Comparison of ENCODE assay signal across 9 cellular contexts in genomic region chr3:158794936-158795518, GRCh38. TPM values are rescaled to one million over a fixed set of nuclear protein-coding genes. Genes with fewer than 3 reads are reported as not detected.
DNase-seq lines count a peak whose midpoint lies in the region; ATAC-seq, FAIRE-seq and TF ChIP-seq lines count a peak whose summit lies in the region.
"Had no signal": no experiment of that assay in that cellular context is flagged by ENCODE, and none has a peak within 500 bp of the region (broad histone marks: within the 10 kb centered on the region; RNA-seq: fewer than 3 reads in every experiment).

No MANE protein-coding gene starts in this region.

- H3K4me1 Mint-ChIP-seq in chondrocyte (ENCODE audit: low read depth) (peaks cover 21% of the 10 kb centered on the region), neural progenitor cell (peaks cover 3% of the 10 kb centered on the region)

- no peaks in the 10 kb centered on the region for H3K79me2 ChIP-seq in neural progenitor cell (ENCODE audit: low read depth)

- TF ChIP-seq CTCF in heart left ventricle (IDR thresholded peaks at IDR 0.05) (peak in 11 of 12 donors; percentile 16 to 58 (median 42)), chondrocyte (IDR thresholded peaks at IDR 0.05) (peak; percentile 76), neural progenitor cell (IDR thresholded peaks at IDR 0.05) (peak; percentile 65)

- no peaks in the 10 kb centered on the region for H3K36me3 ChIP-seq in heart left ventricle
- H3K36me3 ChIP-seq in neural progenitor cell, result no peaks in the 10 kb centered on the region

- H3K4me3 ChIP-seq in heart left ventricle (no peak overlapping the region), neural progenitor cell (no peak overlapping the region)

- no peak for ATAC-seq in heart left ventricle
- no peak for ATAC-seq in left ventricle myocardium superior
- ATAC-seq in HG02938 (IDR thresholded peaks at IDR 0.05; ENCODE audit: unreplicated experiment), result peak; percentile 69

- H3K27me3 ChIP-seq in heart left ventricle, result no peaks in the 10 kb centered on the region
- H3K27me3 ChIP-seq in neural progenitor cell, result peaks cover 54% of the 10 kb centered on the region

- H3K4me1 ChIP-seq in heart left ventricle (peaks cover 0 to 10% (median 0%) of the 10 kb centered on the region in 12 donors), neural progenitor cell (no peaks in the 10 kb centered on the region)

- H3K27ac Mint-ChIP-seq in chondrocyte (ENCODE audit: unreplicated experiment) (no peak overlapping the region), neural progenitor cell (no peak overlapping the region)
- H3K27ac Mint-ChIP-seq: activated naive CD4-positive, alpha-beta T cell treated with anti-CD3 and anti-CD28 coated beads, Interleukin-2, amount 50 U/mL, for 24 hours had no signal

- no peak overlapping the region for H3K9ac ChIP-seq in neural progenitor cell

- no peaks in the 10 kb centered on the region for H3K36me3 Mint-ChIP-seq in chondrocyte (ENCODE audit: low read depth)
- no peaks in the 10 kb centered on the region for H3K36me3 Mint-ChIP-seq in neural progenitor cell
- H3K36me3 Mint-ChIP-seq: activated naive CD4-positive, alpha-beta T cell treated with anti-CD3 and anti-CD28 coated beads, Interleukin-2, amount 50 U/mL, for 24 hours had no signal

- H3K27me3 Mint-ChIP-seq in chondrocyte (ENCODE audit: low read depth), result peaks cover 3% of the 10 kb centered on the region
- H3K27me3 Mint-ChIP-seq in neural progenitor cell (ENCODE audit: insufficient read depth, low read depth), result peaks cover 12% of the 10 kb centered on the region
- H3K27me3 Mint-ChIP-seq: activated naive CD4-positive, alpha-beta T cell treated with anti-CD3 and anti-CD28 coated beads, Interleukin-2, amount 50 U/mL, for 24 hours had no signal

- H3K27ac ChIP-seq in heart left ventricle (no peak overlapping the region), neural progenitor cell (no peak overlapping the region)

- H3F3A ChIP-seq in neural progenitor cell (ENCODE audit: low read depth), result no peaks in the 10 kb centered on the region

- 74 to 80% (median 77%) methylated on average over 5 of the region's 5 CpGs for WGBS in heart left ventricle, 4 donors

- no peaks in the 10 kb centered on the region for H4K20me1 ChIP-seq in neural progenitor cell (ENCODE audit: low read depth)

- DNase-seq in heart left ventricle (no peak), left ventricle myocardium superior (no peak), NCI-H82 (lab: John Stamatoyannopoulos, UW) (peak; percentile 73), chondrocyte (ENCODE audit: low spot score) (no peak), neural progenitor cell (ENCODE audit: low spot score) (peak; percentile 37), urothelium cell line (ENCODE audit: low spot score) (no peak)
- no peak for DNase-seq in activated T-cell treated with anti-CD3 and anti-CD28 coated beads, Interleukin-2, amount 50 U/mL, for 48 hours

- FAIRE-seq in urothelium cell line (lab: Jason Lieb, UNC), result no peak

- H3K4me3 Mint-ChIP-seq in chondrocyte (ENCODE audit: unreplicated experiment) (no peak overlapping the region), neural progenitor cell (no peak overlapping the region)
- H3K4me3 Mint-ChIP-seq: activated naive CD4-positive, alpha-beta T cell treated with anti-CD3 and anti-CD28 coated beads, Interleukin-2, amount 50 U/mL, for 24 hours had no signal

- H3K9me3 ChIP-seq in heart left ventricle, result peaks cover 0 to 8% (median 0%) of the 10 kb centered on the region in 12 donors
- no peaks in the 10 kb centered on the region for H3K9me3 ChIP-seq in neural progenitor cell (ENCODE audit: low read depth)

- H3K4me2 ChIP-seq in neural progenitor cell, result no peak overlapping the region

- H2AFZ ChIP-seq in neural progenitor cell (replicated peaks), result no peak overlapping the region

- peaks cover 7% of the 10 kb centered on the region for H3K9me3 Mint-ChIP-seq in chondrocyte (ENCODE audit: low read depth)
- no peaks in the 10 kb centered on the region for H3K9me3 Mint-ChIP-seq in neural progenitor cell
- H3K9me3 Mint-ChIP-seq: activated naive CD4-positive, alpha-beta T cell treated with anti-CD3 and anti-CD28 coated beads, Interleukin-2, amount 50 U/mL, for 24 hours had no signal

- TF ChIP-seq POLR2A in heart left ventricle (IDR thresholded peaks at IDR 0.05), result no peak

- intact Hi-C loops in heart left ventricle (cut with DNase I) (loop anchor here in 6 of 10 donors (5.0 to 10.0 kb wide), 7 partner anchors 63 to 1180 kb away; partner anchors contain the start of genes LXN (in 1 of the 6) and RARRES1 (in 1 of the 6)), left ventricle myocardium superior (cut with micrococcal nuclease) (no loop called here)

RNA-seq across cellular contexts. Expression of gene MFSD1, which starts 6.8 kb away (rescaled TPM):
- total RNA-seq in heart left ventricle (10 to 100 TPM; 19.2 to 71.4 (median 35.7) TPM), left ventricle myocardium superior (34.3 TPM), chondrocyte (52.8 to 67.9 TPM (median 53.9 TPM) in 3 replicates), neural progenitor cell (ENCODE audit: low replicate concordance) (13.4 and 16.0 TPM in 2 replicates)
- 10 to 100 TPM in 1 of 2 donors, 1 to 10 TPM in 1; 9.6 to 41.4 TPM for polyA plus RNA-seq in heart left ventricle

Comparison
In these comparisons a context has a peak if more than half of its experiments do, and no peak if none do; other contexts are left out.
1. DNase-seq: peak in NCI-H82 (single experiment) and neural progenitor cell (single experiment); none in heart left ventricle (0 of 5), left ventricle myocardium superior (single experiment), chondrocyte (single experiment), urothelium cell line (single experiment) and activated T-cell treated with anti-CD3 and anti-CD28 coated beads, Interleukin-2, amount 50 U/mL, for 48 hours (0 of 2).
2. Peak in every context shown above with its lines, with median percentiles within 50 percentile points of each other: CTCF ChIP-seq.